In the genomic region with DNA sequence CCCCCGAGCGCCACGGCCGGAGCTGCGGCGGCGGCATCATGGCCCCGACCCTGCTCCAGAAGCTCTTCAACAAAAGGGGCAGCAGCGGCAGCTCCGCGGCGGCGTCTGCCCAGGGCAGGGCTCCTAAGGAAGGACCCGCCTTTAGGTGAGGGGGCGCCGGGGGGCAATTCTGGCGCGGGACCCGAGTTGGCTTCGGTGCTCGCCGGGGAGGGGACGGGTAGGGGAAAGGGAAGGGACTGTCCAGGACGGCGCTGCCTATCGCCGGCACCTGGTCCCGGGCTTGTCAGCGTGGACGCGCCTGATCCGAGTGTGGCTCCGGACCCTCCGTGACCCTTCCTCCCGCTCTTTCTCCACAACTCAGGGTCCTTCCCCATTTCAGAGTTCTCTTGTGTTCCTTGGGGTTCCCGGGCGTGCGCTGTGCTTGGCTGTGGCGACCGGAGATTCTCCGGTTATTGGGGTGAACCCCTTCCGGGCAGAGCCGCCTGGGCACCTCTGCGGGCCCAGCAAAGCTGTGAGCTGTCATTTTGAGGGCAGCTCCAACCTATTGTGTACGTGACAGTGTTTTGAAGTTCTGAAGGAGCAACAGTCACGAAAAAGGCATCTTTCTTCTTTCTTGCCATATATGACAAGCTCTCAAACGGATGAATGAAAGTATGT, we compare ENCODE assay signal across 8 cellular contexts.
DNase-seq lines count a peak whose midpoint lies in the region; TF ChIP-seq lines count a peak whose summit lies in the region.

No MANE protein-coding gene starts in this region.

- peak; percentile 50 for DNase-seq in NAMALWA (ENCODE audit: low spot score)
- DNase-seq in activated CD8-positive, alpha-beta memory T cell treated with anti-CD3 and anti-CD28 coated beads, Interleukin-2, amount 50 U/mL, for 48 hours = peak; percentile 77
- DNase-seq in epithelial cell of esophagus (ENCODE audit: low read depth) = peak; percentile 43
- DNase-seq in NCI-H1694 treated with DMSO at 0.1 percent for 48 hours (lab: John Stamatoyannopoulos, UW) = no peak

- H3K36me3 ChIP-seq in ES-I3 (ENCODE audit: insufficient read depth, low read length) (no peaks in the 10 kb centered on the region), HEK293 (ENCODE audit: control insufficient read depth in 2 of 2, insufficient read depth in 1 of 2, low read length in 2 of 2) (no peaks in the 10 kb centered on the region), muscle layer of colon (ENCODE audit: insufficient read depth, low read length) (no peaks in the 10 kb centered on the region)

- POLR2A ChIA-PET in HEK293 (lab: Yijun Ruan, JAX) = interaction anchor here (1.0 to 1.2 kb wide), 2 partner anchors 41 to 98 kb away, joined by 4 to 5 read pairs; no protein-coding TSS in a partner anchor

- peak overlapping the region; percentile 92 for H3K27ac Mint-ChIP-seq in stimulated activated naive CD8-positive, alpha-beta T cell treated with anti-CD3 and anti-CD28 coated beads, Interleukin-15, Interleukin-2, amounts not matched to agents 100 ng/mL and 50 ng/mL, for 24 hours

- peak overlapping the region; percentile 81; the same call in 1 of the 2 replicates for H3K27ac ChIP-seq in HEK293 (ENCODE audit: extremely low read depth, low read depth, low read length)
- peak overlapping the region; percentile 82 for H3K27ac ChIP-seq in muscle layer of colon (ENCODE audit: low read depth, low read length)

- no peaks in the 10 kb centered on the region for H3K9me3 Mint-ChIP-seq in stimulated activated naive CD8-positive, alpha-beta T cell treated with anti-CD3 and anti-CD28 coated beads, Interleukin-15, Interleukin-2, amounts not matched to agents 100 ng/mL and 50 ng/mL, for 24 hours

- peak overlapping the region; percentile 75 for H3K4me3 ChIP-seq in HEK293 (ENCODE audit: low read depth, low read length)
- peak overlapping the region; percentile 87 for H3K4me3 ChIP-seq in epithelial cell of esophagus (ENCODE audit: low read length)
- peak overlapping the region; percentile 63 to 87 for H3K4me3 ChIP-seq in muscle layer of colon (ENCODE audit: low read depth in 1 of 2, low read length in 2 of 2)

- no peaks in the 10 kb centered on the region for H3K36me3 Mint-ChIP-seq in stimulated activated naive CD8-positive, alpha-beta T cell treated with anti-CD3 and anti-CD28 coated beads, Interleukin-15, Interleukin-2, amounts not matched to agents 100 ng/mL and 50 ng/mL, for 24 hours (ENCODE audit: low read depth)

- TF ChIP-seq CTCF in HEK293 (tag by site-specific recombination; IDR thresholded peaks at IDR 0.05) (0 out of 2 replicates have a peak, but pooled peaks have one; percentile 14), epithelial cell of esophagus (IDR thresholded peaks at IDR 0.05; ENCODE audit: insufficient read depth, low read depth, low read length, missing control alignments) (no peak)

- H3K4me3 Mint-ChIP-seq in stimulated activated naive CD8-positive, alpha-beta T cell treated with anti-CD3 and anti-CD28 coated beads, Interleukin-15, Interleukin-2, amounts not matched to agents 100 ng/mL and 50 ng/mL, for 24 hours = peak overlapping the region; percentile 98

- peaks cover 28% of the 10 kb centered on the region for H3K4me1 Mint-ChIP-seq in stimulated activated naive CD8-positive, alpha-beta T cell treated with anti-CD3 and anti-CD28 coated beads, Interleukin-15, Interleukin-2, amounts not matched to agents 100 ng/mL and 50 ng/mL, for 24 hours (ENCODE audit: low read depth)

- H3K9ac ChIP-seq in ES-I3 (ENCODE audit: low read depth, low read length) (peak overlapping the region; percentile 81), muscle layer of colon (ENCODE audit: low read length) (peak overlapping the region; percentile 66)

- H3K4me1 ChIP-seq in ES-I3 (ENCODE audit: insufficient read depth, low read length) (peaks cover 5% of the 10 kb centered on the region; the same call in 1 of the 2 replicates), HEK293 (ENCODE audit: control insufficient read depth, insufficient read depth, low read length) (peaks cover 7% of the 10 kb centered on the region; the same call in 1 of the 2 replicates), muscle layer of colon (ENCODE audit: insufficient read depth, low read length) (peaks cover 30% of the 10 kb centered on the region)

- H3K27me3 Mint-ChIP-seq in stimulated activated naive CD8-positive, alpha-beta T cell treated with anti-CD3 and anti-CD28 coated beads, Interleukin-15, Interleukin-2, amounts not matched to agents 100 ng/mL and 50 ng/mL, for 24 hours = no peaks in the 10 kb centered on the region

- H3K27me3 ChIP-seq in muscle layer of colon (ENCODE audit: control insufficient read depth in 1 of 2, insufficient read depth in 2 of 2, low read length in 2 of 2) = no peaks in the 10 kb centered on the region

- H3K9me3 ChIP-seq in ES-I3 (ENCODE audit: control insufficient read depth, insufficient read depth, low read length) (no peaks in the 10 kb centered on the region), HEK293 (ENCODE audit: control insufficient read depth, insufficient read depth, low read depth, low read length) (no peaks in the 10 kb centered on the region), muscle layer of colon (ENCODE audit: low read length) (no peaks in the 10 kb centered on the region)

- CTCF ChIA-PET in HEK293 (lab: Yijun Ruan, JAX) = interaction anchor here (0.7 to 1.5 kb wide), 3 partner anchors 13 to 84 kb away, joined by 3 to 4 read pairs (median 3); no protein-coding TSS in a partner anchor

TF ChIP-seq in HEK293, 187 proteins besides CTCF, POLR2A, EP300 and RAD21 (continues in another document):
- TF ChIP-seq ZNF548 (tag by site-specific recombination; IDR thresholded peaks at IDR 0.05) (no peak), ZEB2 (tag by site-specific recombination; IDR thresholded peaks at IDR 0.05) (0 out of 2 replicates have a peak, but pooled peaks have one; percentile 24), ZNF707 (tag by site-specific recombination; IDR thresholded peaks at IDR 0.05) (no peak), ZNF626 (tag by site-specific recombination; IDR thresholded peaks at IDR 0.05) (no peak), ZNF155 (tag by site-specific recombination; IDR thresholded peaks at IDR 0.05) (no peak), MEIS1 (CRISPR knock-in tag; IDR thresholded peaks at IDR 0.05; ENCODE audit: borderline replicate concordance) (no peak), PRDM1 (tag by site-specific recombination; IDR thresholded peaks at IDR 0.05) (no peak)
- TF ChIP-seq, protein P1, sequence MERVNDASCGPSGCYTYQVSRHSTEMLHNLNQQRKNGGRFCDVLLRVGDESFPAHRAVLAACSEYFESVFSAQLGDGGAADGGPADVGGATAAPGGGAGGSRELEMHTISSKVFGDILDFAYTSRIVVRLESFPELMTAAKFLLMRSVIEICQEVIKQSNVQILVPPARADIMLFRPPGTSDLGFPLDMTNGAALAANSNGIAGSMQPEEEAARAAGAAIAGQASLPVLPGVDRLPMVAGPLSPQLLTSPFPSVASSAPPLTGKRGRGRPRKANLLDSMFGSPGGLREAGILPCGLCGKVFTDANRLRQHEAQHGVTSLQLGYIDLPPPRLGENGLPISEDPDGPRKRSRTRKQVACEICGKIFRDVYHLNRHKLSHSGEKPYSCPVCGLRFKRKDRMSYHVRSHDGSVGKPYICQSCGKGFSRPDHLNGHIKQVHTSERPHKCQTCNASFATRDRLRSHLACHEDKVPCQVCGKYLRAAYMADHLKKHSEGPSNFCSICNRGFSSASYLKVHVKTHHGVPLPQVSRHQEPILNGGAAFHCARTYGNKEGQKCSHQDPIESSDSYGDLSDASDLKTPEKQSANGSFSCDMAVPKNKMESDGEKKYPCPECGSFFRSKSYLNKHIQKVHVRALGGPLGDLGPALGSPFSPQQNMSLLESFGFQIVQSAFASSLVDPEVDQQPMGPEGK (tag by site-specific recombination; IDR thresholded peaks at IDR 0.05) = 0 out of 2 replicates have a peak, but pooled peaks have one; percentile 31
- TF ChIP-seq, protein P2, sequence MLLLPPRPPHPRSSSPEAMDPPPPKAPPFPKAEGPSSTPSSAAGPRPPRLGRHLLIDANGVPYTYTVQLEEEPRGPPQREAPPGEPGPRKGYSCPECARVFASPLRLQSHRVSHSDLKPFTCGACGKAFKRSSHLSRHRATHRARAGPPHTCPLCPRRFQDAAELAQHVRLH (tag by site-specific recombination; IDR thresholded peaks at IDR 0.05) = no peak
- TF ChIP-seq, protein P3, sequence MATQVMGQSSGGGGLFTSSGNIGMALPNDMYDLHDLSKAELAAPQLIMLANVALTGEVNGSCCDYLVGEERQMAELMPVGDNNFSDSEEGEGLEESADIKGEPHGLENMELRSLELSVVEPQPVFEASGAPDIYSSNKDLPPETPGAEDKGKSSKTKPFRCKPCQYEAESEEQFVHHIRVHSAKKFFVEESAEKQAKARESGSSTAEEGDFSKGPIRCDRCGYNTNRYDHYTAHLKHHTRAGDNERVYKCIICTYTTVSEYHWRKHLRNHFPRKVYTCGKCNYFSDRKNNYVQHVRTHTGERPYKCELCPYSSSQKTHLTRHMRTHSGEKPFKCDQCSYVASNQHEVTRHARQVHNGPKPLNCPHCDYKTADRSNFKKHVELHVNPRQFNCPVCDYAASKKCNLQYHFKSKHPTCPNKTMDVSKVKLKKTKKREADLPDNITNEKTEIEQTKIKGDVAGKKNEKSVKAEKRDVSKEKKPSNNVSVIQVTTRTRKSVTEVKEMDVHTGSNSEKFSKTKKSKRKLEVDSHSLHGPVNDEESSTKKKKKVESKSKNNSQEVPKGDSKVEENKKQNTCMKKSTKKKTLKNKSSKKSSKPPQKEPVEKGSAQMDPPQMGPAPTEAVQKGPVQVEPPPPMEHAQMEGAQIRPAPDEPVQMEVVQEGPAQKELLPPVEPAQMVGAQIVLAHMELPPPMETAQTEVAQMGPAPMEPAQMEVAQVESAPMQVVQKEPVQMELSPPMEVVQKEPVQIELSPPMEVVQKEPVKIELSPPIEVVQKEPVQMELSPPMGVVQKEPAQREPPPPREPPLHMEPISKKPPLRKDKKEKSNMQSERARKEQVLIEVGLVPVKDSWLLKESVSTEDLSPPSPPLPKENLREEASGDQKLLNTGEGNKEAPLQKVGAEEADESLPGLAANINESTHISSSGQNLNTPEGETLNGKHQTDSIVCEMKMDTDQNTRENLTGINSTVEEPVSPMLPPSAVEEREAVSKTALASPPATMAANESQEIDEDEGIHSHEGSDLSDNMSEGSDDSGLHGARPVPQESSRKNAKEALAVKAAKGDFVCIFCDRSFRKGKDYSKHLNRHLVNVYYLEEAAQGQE (tag by site-specific recombination; IDR thresholded peaks at IDR 0.05) = no peak
- TF ChIP-seq, protein P4, sequence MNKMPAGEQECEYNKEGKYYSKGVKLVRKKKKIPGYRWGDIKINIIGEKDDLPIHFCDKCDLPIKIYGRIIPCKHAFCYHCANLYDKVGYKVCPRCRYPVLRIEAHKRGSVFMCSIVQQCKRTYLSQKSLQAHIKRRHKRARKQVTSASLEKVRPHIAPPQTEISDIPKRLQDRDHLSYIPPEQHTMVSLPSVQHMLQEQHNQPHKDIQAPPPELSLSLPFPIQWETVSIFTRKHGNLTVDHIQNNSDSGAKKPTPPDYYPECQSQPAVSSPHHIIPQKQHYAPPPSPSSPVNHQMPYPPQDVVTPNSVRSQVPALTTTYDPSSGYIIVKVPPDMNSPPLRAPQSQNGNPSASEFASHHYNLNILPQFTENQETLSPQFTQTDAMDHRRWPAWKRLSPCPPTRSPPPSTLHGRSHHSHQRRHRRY (tag by site-specific recombination; IDR thresholded peaks at IDR 0.05) = no peak
